8 cellular contexts compared by ENCODE assay signal in genomic region chr9:112097712-112098688, GRCh38.
DNase-seq lines count a peak whose midpoint lies in the region; ATAC-seq, FAIRE-seq and TF ChIP-seq lines count a peak whose summit lies in the region.

No MANE protein-coding gene starts in this region.

- no peaks in the 10 kb centered on the region for H3K9me3 ChIP-seq in keratinocyte (ENCODE audit: control insufficient read depth, low read depth, low read length)

- H3K4me3 ChIP-seq in bronchial epithelial cell (ENCODE audit: low read depth, low read length) (no peak overlapping the region), keratinocyte (ENCODE audit: control insufficient read depth in 2 of 3, extremely low read depth in 1 of 3, insufficient read depth in 2 of 3, low read depth in 1 of 3, low read length in 3 of 3) (no peak overlapping the region)

- TF ChIP-seq CTCF in WTC11 (IDR thresholded peaks at IDR 0.05) (peak; percentile 84; the same call in 1 of the 2 replicates), bronchial epithelial cell (IDR thresholded peaks at IDR 0.05; ENCODE audit: insufficient read depth, low read length, severe bottlenecking) (peak; percentile 86), keratinocyte (optimal IDR thresholded peaks at IDR 0.05 in 1 of 3, IDR thresholded peaks at IDR 0.05 in 1 of 3, conservative IDR thresholded peaks at IDR 0.05 in 1 of 3; ENCODE audit: extremely low read depth in 1 of 3, insufficient read depth in 2 of 3, low read length in 3 of 3) (peak; percentile 78 to 89 (median 89))

- H3K9me1 ChIP-seq in keratinocyte (ENCODE audit: control insufficient read depth, extremely low read depth, insufficient read depth, low read length), result no peaks in the 10 kb centered on the region

- POLR2A ChIA-PET in HEK293T (lab: Yijun Ruan, JAX) (interaction anchor here (1.0 kb wide), 1 partner anchor 282 kb away, joined by 4 read pairs; the partner anchor contains the start of gene HSDL2), WTC11 (lab: Charles Lee) (interaction anchor here (0.5 to 1.0 kb wide), 3 partner anchors 51 to 282 kb away, joined by 3 to 5 read pairs (median 4); partner anchors contain the start of gene HSDL2)

- peak; percentile 85 for ATAC-seq in WTC11
- no peak for ATAC-seq in HG03439 (IDR thresholded peaks at IDR 0.05; ENCODE audit: unreplicated experiment)

- H3K4me2 ChIP-seq in keratinocyte (ENCODE audit: control insufficient read depth, extremely low read depth, insufficient read depth, low read depth, low read length), result no peak overlapping the region

- H3K36me3 ChIP-seq in bronchial epithelial cell (ENCODE audit: control insufficient read depth, insufficient read depth, low read length) (no peaks in the 10 kb centered on the region), keratinocyte (ENCODE audit: control insufficient read depth in 2 of 2, extremely low read depth in 1 of 2, insufficient read depth in 2 of 2, low read length in 2 of 2) (no peaks in the 10 kb centered on the region)

- H3K36me3 Mint-ChIP-seq in WTC11, result peaks cover 6% of the 10 kb centered on the region; the same call in 1 of the 2 replicates

- peak overlapping the region; percentile 38 for H3K4me3 Mint-ChIP-seq in WTC11

- dilution Hi-C loops in keratinocyte (cut with MboI; ENCODE audit: extremely low pct_ligation_motif_present, low sequenced_read_pairs), result no loop called here

- peaks cover 19% of the 10 kb centered on the region for H3K4me1 Mint-ChIP-seq in WTC11

- H3K27me3 ChIP-seq in bronchial epithelial cell (ENCODE audit: control insufficient read depth, insufficient read depth, low read length), result no peaks in the 10 kb centered on the region
- H3K27me3 ChIP-seq in keratinocyte (ENCODE audit: control insufficient read depth, extremely low read depth, insufficient read depth, low read length), result no peaks in the 10 kb centered on the region

- no peak overlapping the region for H3K9ac ChIP-seq in keratinocyte (ENCODE audit: control insufficient read depth, extremely low read depth, insufficient read depth, low read length)

- peak overlapping the region; percentile 79 for H3K27ac Mint-ChIP-seq in WTC11

- no peaks in the 10 kb centered on the region for H3K79me2 ChIP-seq in keratinocyte (ENCODE audit: control insufficient read depth, insufficient read depth, low read length)

- H3K27ac ChIP-seq in keratinocyte (ENCODE audit: control insufficient read depth, insufficient read depth, low read length), result no peak overlapping the region

- no peak for FAIRE-seq in bronchial epithelial cell (lab: Jason Lieb, UNC)
- peak; percentile 81 for FAIRE-seq in keratinocyte (lab: Jason Lieb, UNC)

- peak overlapping the region; percentile 42 for H2AFZ ChIP-seq in keratinocyte (ENCODE audit: control insufficient read depth, low read length)

- peaks cover 3% of the 10 kb centered on the region; the same call in 1 of the 2 replicates for H3K9me3 Mint-ChIP-seq in WTC11

- CTCF ChIA-PET in HEK293T (lab: Yijun Ruan, JAX) (interaction anchor here (0.6 to 1.5 kb wide), 14 partner anchors 9 to 1277 kb away, joined by 3 to 8 read pairs (median 3); partner anchors contain the start of gene PTBP3), WTC11 (lab: Charles Lee) (interaction anchor here (0.5 to 2.8 kb wide), 34 partner anchors 9 to 1054 kb away, joined by 3 to 25 read pairs (median 4); partner anchors contain the start of genes HSDL2, INIP and PTBP3)

- DNase-seq in COLO668 (lab: John Stamatoyannopoulos, UW; ENCODE audit: unreplicated experiment) (peak; percentile 60), HEK293T (ENCODE audit: extremely low spot score) (peak; percentile 76), NCI-H2171 treated with DMSO at 0.1 percent for 48 hours (lab: John Stamatoyannopoulos, UW) (peak; percentile 69), WTC11 (ENCODE audit: low spot score) (peak; percentile 77), bronchial epithelial cell (ENCODE audit: low read depth) (peak; percentile 64), keratinocyte (ENCODE audit: low read depth, low spot score) (no peak)
- peak; percentile 71 to 74 for DNase-seq in stimulated activated CD4-positive, alpha-beta T cell treated with anti-CD3 and anti-CD28 coated beads, Interleukin-2, amount 100 ng/mL, for 48 hours

- peaks cover 5% of the 10 kb centered on the region for H3K27me3 Mint-ChIP-seq in WTC11 (ENCODE audit: low read depth)

- H3K4me1 ChIP-seq in keratinocyte (ENCODE audit: control insufficient read depth, extremely low read depth, insufficient read depth, low read length), result no peaks in the 10 kb centered on the region

- H4K20me1 ChIP-seq in keratinocyte (ENCODE audit: control insufficient read depth, extremely low read depth, insufficient read depth, low read length), result no peaks in the 10 kb centered on the region

TF ChIP-seq in HEK293T, 16 proteins besides CTCF, POLR2A, EP300 and RAD21:
- no peak for TF ChIP-seq ELF4 (IDR thresholded peaks at IDR 0.05)
- no peak for TF ChIP-seq LEF1 (IDR thresholded peaks at IDR 0.05; ENCODE audit: borderline replicate concordance)
- no peak for TF ChIP-seq L3MBTL2 (conservative IDR thresholded peaks at IDR 0.05)
- TF ChIP-seq HDGF (IDR thresholded peaks at IDR 0.05; ENCODE audit: borderline replicate concordance), result no peak
- TF ChIP-seq ZNF384 (IDR thresholded peaks at IDR 0.05), result no peak
- no peak for TF ChIP-seq TARDBP (IDR thresholded peaks at IDR 0.05)
- no peak for TF ChIP-seq BHLHE40 (IDR thresholded peaks at IDR 0.05; ENCODE audit: borderline replicate concordance)
- no peak for TF ChIP-seq PKNOX1 (IDR thresholded peaks at IDR 0.05)
- no peak for TF ChIP-seq FOXM1 (IDR thresholded peaks at IDR 0.05; ENCODE audit: borderline replicate concordance)
- no peak for TF ChIP-seq NFRKB (IDR thresholded peaks at IDR 0.05)
- no peak for TF ChIP-seq FOXK2 (IDR thresholded peaks at IDR 0.05)

TF ChIP-seq in WTC11, 78 proteins besides CTCF, POLR2A, EP300 and RAD21:
- TF ChIP-seq ELF4 (CRISPR knock-in tag; IDR thresholded peaks at IDR 0.05; ENCODE audit: low read depth), result no peak
- TF ChIP-seq ZNF396 (CRISPR knock-in tag; IDR thresholded peaks at IDR 0.05; ENCODE audit: borderline replicate concordance), result no peak
- TF ChIP-seq ZNF138 (CRISPR knock-in tag; conservative IDR thresholded peaks at IDR 0.05), result no peak
- TF ChIP-seq PREB (CRISPR knock-in tag; IDR thresholded peaks at IDR 0.05; ENCODE audit: borderline replicate concordance), result no peak
- no peak for TF ChIP-seq RELA (CRISPR knock-in tag; IDR thresholded peaks at IDR 0.05; ENCODE audit: borderline replicate concordance)
- TF ChIP-seq ZNF423 (CRISPR knock-in tag; IDR thresholded peaks at IDR 0.05), result peak; percentile 71; the same call in 1 of the 2 replicates
- TF ChIP-seq TP53 (CRISPR knock-in tag; IDR thresholded peaks at IDR 0.05), result no peak
- TF ChIP-seq IRF1 (CRISPR knock-in tag; IDR thresholded peaks at IDR 0.05), result no peak
- no peak for TF ChIP-seq ZNF121 (CRISPR knock-in tag; IDR thresholded peaks at IDR 0.05)
- no peak for TF ChIP-seq FOXK1 (CRISPR knock-in tag; IDR thresholded peaks at IDR 0.05)
- peak; percentile 86; the same call in 1 of the 2 replicates for TF ChIP-seq ZMAT4 (CRISPR knock-in tag; IDR thresholded peaks at IDR 0.05)
